8 cellular contexts compared by ENCODE assay signal in genomic region chr17:19377602-19378415, GRCh38. TPM values are rescaled to one million over a fixed set of nuclear protein-coding genes. Genes with fewer than 3 reads are reported as not detected.
A peak's percentile ranks its signal among the peaks of the same experiment; 100 is the strongest.
DNase-seq lines count a peak whose midpoint lies in the region; ATAC-seq and TF ChIP-seq lines count a peak whose summit lies in the region.

No MANE protein-coding gene starts in this region.

- peaks cover 9% of the 10 kb centered on the region for H3K4me1 ChIP-seq in testis

- peak overlapping the region; percentile 77 to 96 for H3K27ac ChIP-seq in testis

- H3K36me3 ChIP-seq in testis (ENCODE audit: low read depth, missing control alignments) = no peaks in the 10 kb centered on the region

- POLR2A ChIA-PET in activated naive CD8-positive, alpha-beta T cell treated with anti-CD3 and anti-CD28 coated beads, Interleukin-2, amount 10 ng/mL, durations not matched to agents 7 days and 5 days (lab: Charles Lee) = interaction anchor here (0.7 to 2.4 kb wide), 10 partner anchors 8 to 1665 kb away, joined by 3 to 13 read pairs (median 3); partner anchors contain the start of genes ALDH3A2, B9D1 and USP22

- H3K4me1 Mint-ChIP-seq in activated naive CD8-positive, alpha-beta T cell treated with anti-CD3 and anti-CD28 coated beads, Interleukin-2, amount 10 ng/mL, durations not matched to agents 7 days and 5 days = peaks cover 15% of the 10 kb centered on the region
- peaks cover 15% of the 10 kb centered on the region for H3K4me1 Mint-ChIP-seq in glutamatergic neuron (ENCODE audit: low read depth, unreplicated experiment)

- H3K27me3 ChIP-seq in testis = no peaks in the 10 kb centered on the region

- 0 to 1% methylated on average over 27 to 67 of the region's 67 CpGs for WGBS in testis, 2 donors

- H3K27me3 Mint-ChIP-seq in activated naive CD8-positive, alpha-beta T cell treated with anti-CD3 and anti-CD28 coated beads, Interleukin-2, amount 10 ng/mL, durations not matched to agents 7 days and 5 days = no peaks in the 10 kb centered on the region
- peaks cover 19% of the 10 kb centered on the region for H3K27me3 Mint-ChIP-seq in glutamatergic neuron (ENCODE audit: unreplicated experiment)

- H3K27ac Mint-ChIP-seq in activated naive CD8-positive, alpha-beta T cell treated with anti-CD3 and anti-CD28 coated beads, Interleukin-2, amount 10 ng/mL, durations not matched to agents 7 days and 5 days = peak overlapping the region; percentile 98
- peak overlapping the region; percentile 97 for H3K27ac Mint-ChIP-seq in glutamatergic neuron (ENCODE audit: unreplicated experiment)

- no peak for TF ChIP-seq CTCF in GM12864 (IDR thresholded peaks at IDR 0.05; ENCODE audit: low read depth, low read length, missing control alignments)
- TF ChIP-seq CTCF in glutamatergic neuron (IDR thresholded peaks at IDR 0.05; ENCODE audit: partially characterized antibody, unreplicated experiment) = no peak
- no peak for TF ChIP-seq CTCF in omental fat pad (IDR thresholded peaks at IDR 0.05)
- TF ChIP-seq CTCF in testis (IDR thresholded peaks at IDR 0.05) = no peak

- peak overlapping the region; percentile 71 for H3K4me3 ChIP-seq in GM12864 (ENCODE audit: low read depth, low read length)
- peak overlapping the region; percentile 75 to 86 for H3K4me3 ChIP-seq in testis

- ATAC-seq in HG02678 (IDR thresholded peaks at IDR 0.05; ENCODE audit: unreplicated experiment) (peak; percentile 93), omental fat pad (ENCODE audit: low FRiP score) (peak; percentile 97)
- peak; percentile 96 for ATAC-seq in activated naive CD8-positive, alpha-beta T cell treated with anti-CD3 and anti-CD28 coated beads, Interleukin-2, amount 10 ng/mL, durations not matched to agents 7 days and 5 days (ENCODE audit: low read depth)

- peaks cover 8% of the 10 kb centered on the region for H3K36me3 Mint-ChIP-seq in activated naive CD8-positive, alpha-beta T cell treated with anti-CD3 and anti-CD28 coated beads, Interleukin-2, amount 10 ng/mL, durations not matched to agents 7 days and 5 days
- no peaks in the 10 kb centered on the region for H3K36me3 Mint-ChIP-seq in glutamatergic neuron (ENCODE audit: unreplicated experiment)

- peak overlapping the region; percentile 99 for H3K4me3 Mint-ChIP-seq in activated naive CD8-positive, alpha-beta T cell treated with anti-CD3 and anti-CD28 coated beads, Interleukin-2, amount 10 ng/mL, durations not matched to agents 7 days and 5 days
- H3K4me3 Mint-ChIP-seq in glutamatergic neuron (ENCODE audit: unreplicated experiment) = peak overlapping the region; percentile 96

- H3K9me3 ChIP-seq in testis = no peaks in the 10 kb centered on the region

- no peak for TF ChIP-seq POLR2A in testis (IDR thresholded peaks at IDR 0.05)

- DNase-seq in GM12864 (ENCODE audit: low read depth) = peak; percentile 94
- DNase-seq in NCI-H1105 treated with DMSO at 0.1 percent for 48 hours (lab: John Stamatoyannopoulos, UW) = peak; percentile 100
- DNase-seq in SKM-1 treated with dmso at 0.1 percent for 144 hours (lab: John Stamatoyannopoulos, UW; ENCODE audit: unreplicated experiment) = peak; percentile 96
- DNase-seq in activated naive CD8-positive, alpha-beta T cell treated with anti-CD3 and anti-CD28 coated beads, Interleukin-2, amount 10 ng/mL, durations not matched to agents 7 days and 5 days = peak; percentile 96
- peak; percentile 99 for DNase-seq in glutamatergic neuron
- peak; percentile 81 for DNase-seq in omental fat pad (ENCODE audit: low spot score)
- DNase-seq in testis = peak; percentile 99

- H3K9me3 Mint-ChIP-seq in activated naive CD8-positive, alpha-beta T cell treated with anti-CD3 and anti-CD28 coated beads, Interleukin-2, amount 10 ng/mL, durations not matched to agents 7 days and 5 days = no peaks in the 10 kb centered on the region
- H3K9me3 Mint-ChIP-seq in glutamatergic neuron (ENCODE audit: unreplicated experiment) = peaks cover 6% of the 10 kb centered on the region

- intact Hi-C loops in testis (cut with DNase I; ENCODE audit: low total_unique reads) = no loop called here

RNA-seq across cellular contexts. Expression of gene MAPK7, which starts 0.5 kb away (rescaled TPM):
- total RNA-seq in activated naive CD8-positive, alpha-beta T cell treated with anti-CD3 and anti-CD28 coated beads, Interleukin-2, amount 10 ng/mL, durations not matched to agents 7 days and 5 days = 10 to 100 TPM; 26.8 to 27.4 TPM
- total RNA-seq in glutamatergic neuron (ENCODE audit: unreplicated experiment) (70.6 TPM), omental fat pad (10 to 100 TPM; 12.9 to 25.2 (median 21.9) TPM), testis (10 to 100 TPM; 49.7 to 65.4 TPM)
- polyA plus RNA-seq in testis (ENCODE audit: insufficient read depth, low read depth, low replicate concordance) = 54.1 TPM

RNA-seq across cellular contexts. Expression of gene MFAP4, which starts 9.2 kb away (rescaled TPM):
- not detected for total RNA-seq in activated naive CD8-positive, alpha-beta T cell treated with anti-CD3 and anti-CD28 coated beads, Interleukin-2, amount 10 ng/mL, durations not matched to agents 7 days and 5 days
- total RNA-seq in glutamatergic neuron (ENCODE audit: unreplicated experiment) (37.7 TPM), omental fat pad (100 to 1,000 TPM in 2 of 4 donors, 10 to 100 TPM in 2; 79.0 to 170 (median 111) TPM), testis (10 to 100 TPM; 24.0 to 55.7 TPM)
- polyA plus RNA-seq in testis (ENCODE audit: insufficient read depth, low read depth, low replicate concordance) = 108 TPM

RNA-seq across cellular contexts. Expression of gene B9D1, which starts 15.3 kb away (rescaled TPM):
- 1 to 10 TPM; 1.6 to 2.1 TPM for total RNA-seq in activated naive CD8-positive, alpha-beta T cell treated with anti-CD3 and anti-CD28 coated beads, Interleukin-2, amount 10 ng/mL, durations not matched to agents 7 days and 5 days
- total RNA-seq in glutamatergic neuron (ENCODE audit: unreplicated experiment) (7.8 TPM), omental fat pad (10 to 100 TPM in 3 of 4 donors, 1 to 10 TPM in 1; 8.0 to 27.4 (median 18.3) TPM), testis (10 to 100 TPM; 42.1 to 59.9 TPM)
- 132 TPM for polyA plus RNA-seq in testis (ENCODE audit: insufficient read depth, low read depth, low replicate concordance)

RNA-seq across cellular contexts. Expression of gene RNF112, which starts 33.2 kb away (rescaled TPM):
- total RNA-seq in activated naive CD8-positive, alpha-beta T cell treated with anti-CD3 and anti-CD28 coated beads, Interleukin-2, amount 10 ng/mL, durations not matched to agents 7 days and 5 days = 1 to 10 TPM; 1.2 to 1.8 TPM
- total RNA-seq in glutamatergic neuron (ENCODE audit: unreplicated experiment) = 8.6 TPM
- 1 to 10 TPM in 3 of 4 donors, under 1 TPM in 1; 0.44 to 3.0 (median 1.7) TPM for total RNA-seq in omental fat pad
- 1 to 10 TPM; 2.1 to 8.1 TPM for total RNA-seq in testis
- polyA plus RNA-seq in testis (ENCODE audit: insufficient read depth, low read depth, low replicate concordance) = 4.6 TPM

Comparison
In these comparisons a context has a peak if more than half of its experiments do, and no peak if none do; other contexts are left out.
1. Peak in every context shown above with its lines: DNase-seq, ATAC-seq, H3K4me3 ChIP-seq and H3K27ac ChIP-seq.
2. RNA of gene MFAP4, which starts 9.2 kb away (total RNA-seq): 79.0 to 170 TPM in omental fat pad, 24.0 to 55.7 TPM in testis and 37.7 TPM in glutamatergic neuron (single experiment); not detected in activated naive CD8-positive, alpha-beta T cell treated with anti-CD3 and anti-CD28 coated beads, Interleukin-2, amount 10 ng/mL, durations not matched to agents 7 days and 5 days; every median in the first group is over 10 times any median in the second.